In the genomic region with DNA sequence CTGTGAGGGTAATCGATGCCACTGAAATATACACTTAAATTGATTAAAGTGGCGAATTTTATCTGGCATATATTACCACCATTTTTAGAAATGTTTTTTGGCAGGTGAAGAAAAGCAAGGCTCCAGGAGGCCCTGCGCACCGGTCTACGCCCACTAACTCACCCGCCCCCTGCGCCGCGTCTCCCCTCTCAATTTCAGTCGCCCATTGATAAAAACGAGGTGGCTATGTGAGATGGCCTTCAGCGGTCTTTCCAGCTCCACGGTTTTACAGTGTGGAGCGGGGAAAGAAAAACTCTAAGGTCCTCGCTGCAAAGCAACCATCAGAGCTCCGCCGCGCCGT, we compare ENCODE assay signal across 8 cellular contexts. TPM values are rescaled to one million over a fixed set of nuclear protein-coding genes. Genes with fewer than 3 reads are reported as not detected.
DNase-seq lines count a peak whose midpoint lies in the region; ATAC-seq and TF ChIP-seq lines count a peak whose summit lies in the region.

No MANE protein-coding gene starts in this region.

- H3K9me3 Mint-ChIP-seq in T-cell = no peaks in the 10 kb centered on the region

- DNase-seq in T-cell (peak in 6 of 34 experiments; percentile 1 to 43 (median 16)), heart right ventricle (no peak), NCI-H2196 treated with DMSO at 0.1 percent for 48 hours (lab: John Stamatoyannopoulos, UW; ENCODE audit: unreplicated experiment) (no peak), NCI-H524 (lab: John Stamatoyannopoulos, UW) (no peak), NCI-H1436 (lab: John Stamatoyannopoulos, UW) (no peak)

- ATAC-seq in GM18505 (IDR thresholded peaks at IDR 0.05; ENCODE audit: unreplicated experiment) (peak; percentile 21), HG02759 (IDR thresholded peaks at IDR 0.05; ENCODE audit: unreplicated experiment) (peak; percentile 32), T-cell (replicated peaks in 1 of 4) (peak; percentile 46 to 56 (median 49)), heart right ventricle (peak in 6 of 8 donors; percentile 5 to 29 (median 18))

- CTCF ChIA-PET in T-cell (lab: Charles Lee) = no interaction called here

- H3K4me1 ChIP-seq in heart right ventricle = peaks cover 0 to 20% (median 13%) of the 10 kb centered on the region in 9 donors

- peak overlapping the region; percentile 77 to 95 (median 84) for H3K4me3 Mint-ChIP-seq in T-cell

- peaks cover 14 to 18% (median 17%) of the 10 kb centered on the region in 3 donors for H3K4me1 Mint-ChIP-seq in T-cell

- TF ChIP-seq CTCF in heart right ventricle (IDR thresholded peaks at IDR 0.05) = no peak

- no peaks in the 10 kb centered on the region for H3K9me3 ChIP-seq in heart right ventricle

- no peak for TF ChIP-seq POLR2A in GM18505 (IDR thresholded peaks at IDR 0.05; ENCODE audit: borderline replicate concordance, extremely low read depth, insufficient read depth, insufficient read length)

- WGBS in heart right ventricle, 2 donors = 2% methylated on average over 19 of the region's 19 CpGs

- no peaks in the 10 kb centered on the region for H3K36me3 Mint-ChIP-seq in T-cell

- intact Hi-C loops in heart right ventricle (cut with DNase I) = no loop called here

- H3K27me3 ChIP-seq in heart right ventricle = peaks cover 0 to 7% (median 0%) of the 10 kb centered on the region in 7 donors

- no peaks in the 10 kb centered on the region for H3K36me3 ChIP-seq in heart right ventricle

- H3K27ac Mint-ChIP-seq in T-cell = no peak overlapping the region

- H3K27me3 Mint-ChIP-seq in T-cell = peaks cover 12 to 15% of the 10 kb centered on the region in 2 donors

- POLR2A ChIA-PET in T-cell (lab: Charles Lee) = no interaction called here

- H3K27ac ChIP-seq in heart right ventricle (peak overlapping the region in 9 of 10 donors; percentile 68 to 87 (median 79)), skin epidermis (peak overlapping the region in 15 of 21 experiments; percentile 22 to 83 (median 67))

- peak overlapping the region; percentile 47 to 80 (median 70) for H3K4me3 ChIP-seq in heart right ventricle
- peak overlapping the region; percentile 43 to 74 (median 57) for H3K4me3 ChIP-seq in skin epidermis

RNA-seq across cellular contexts. Expression of gene AQP11, which starts 0.6 kb away (rescaled TPM):
- total RNA-seq in T-cell = under 1 TPM in 4 of 5 donors, not detected in 1; 0.19 to 0.49 (median 0.28) TPM
- 1 to 10 TPM in 3 of 10 donors, under 1 TPM in 7; 0.42 to 2.1 (median 0.87) TPM for total RNA-seq in heart right ventricle
- polyA plus RNA-seq in heart right ventricle = under 1 TPM; 0.22 to 0.52 TPM

RNA-seq across cellular contexts. Expression of gene CLNS1A, which starts 48.4 kb away (rescaled TPM):
- 100 to 1,000 TPM in 4 of 5 donors, 10 to 100 TPM in 1; 69.6 to 112 (median 103) TPM for total RNA-seq in T-cell
- 10 to 100 TPM; 66.2 to 85.9 (median 77.3) TPM for total RNA-seq in heart right ventricle
- 10 to 100 TPM; 33.0 to 59.7 TPM for polyA plus RNA-seq in heart right ventricle
